8 cellular contexts compared by ENCODE assay signal in genomic region chr5:180785794-180786221, GRCh38. TPM values are rescaled to one million over a fixed set of nuclear protein-coding genes. Genes with fewer than 3 reads are reported as not detected.
A peak's percentile ranks its signal among the peaks of the same experiment; 100 is the strongest.
DNase-seq lines count a peak whose midpoint lies in the region; ATAC-seq and TF ChIP-seq lines count a peak whose summit lies in the region.
"Had no signal": no experiment of that assay in that cellular context is flagged by ENCODE, and none has a peak within 500 bp of the region (broad histone marks: within the 10 kb centered on the region; RNA-seq: fewer than 3 reads in every experiment).

No MANE protein-coding gene starts in this region.

- peak; percentile 64 for DNase-seq in IMR-90
- DNase-seq in brain microvascular endothelial cell = peak; percentile 28
- DNase-seq in kidney glomerular epithelial cell (lab: John Stamatoyannopoulos, UW) = peak; percentile 64
- peak; percentile 48 for DNase-seq in testis
- no peak for DNase-seq in NCI-H2171 (lab: John Stamatoyannopoulos, UW)

- H3K9me1 ChIP-seq in IMR-90 (ENCODE audit: insufficient read depth, low read length) = peaks cover 10% of the 10 kb centered on the region; the same call in 1 of the 2 replicates

- WGBS in IMR-90 (ENCODE audit: extremely low coverage in 2 of 2, insufficient read length in 1 of 2), 2 experiments = 18% methylated on average over 3 of the region's 5 CpGs; no CpG with 5 or more reads in 1 of the 2 experiments
- 19 to 28% methylated on average over 4 to 5 of the region's 5 CpGs for WGBS in testis, 2 donors

- H3K9ac ChIP-seq in IMR-90 (ENCODE audit: low read depth, low read length) = peak overlapping the region; percentile 50

- H3K4me3 ChIP-seq in IMR-90 (ENCODE audit: insufficient read depth, low read depth, low read length) (no peak overlapping the region), brain microvascular endothelial cell (ENCODE audit: low read depth, low read length) (no peak overlapping the region), testis (no peak overlapping the region)

- peak overlapping the region; percentile 29; the same call in 1 of the 3 replicates for H2BK15ac ChIP-seq in IMR-90 (ENCODE audit: low read depth, low read length)

- in situ Hi-C loops in IMR-90 (cut with MboI; ENCODE audit: low sequenced_read_pairs) (no loop called here), brain microvascular endothelial cell (cut with HindIII; ENCODE audit: low pct_ligation_motif_present, low sequenced_read_pairs) (no loop called here)

- peak overlapping the region; percentile 95 for H4K5ac ChIP-seq in IMR-90 (ENCODE audit: low read depth, low read length)

- TF ChIP-seq RAD21 in IMR-90 (IDR thresholded peaks at IDR 0.05; ENCODE audit: low read length) = no peak

- peak overlapping the region; percentile 86 for H2AK9ac ChIP-seq in IMR-90 (replicated peaks; ENCODE audit: low read depth, low read length, poor library complexity)

- peak overlapping the region; percentile 84 for H3K18ac ChIP-seq in IMR-90 (ENCODE audit: low read depth, low read length)

- H3K79me1 ChIP-seq in IMR-90 (ENCODE audit: low read depth in 1 of 2, low read length in 2 of 2) = peaks cover 13 to 58% of the 10 kb centered on the region in 2 experiments; a peak in 3 of 4 replicates

- H3K27me3 ChIP-seq in IMR-90 (ENCODE audit: control insufficient read depth, insufficient read depth, low read length) (no peaks in the 10 kb centered on the region), brain microvascular endothelial cell (replicated peaks) (no peaks in the 10 kb centered on the region), testis (no peaks in the 10 kb centered on the region)

- peak overlapping the region; percentile 94 for H4K91ac ChIP-seq in IMR-90 (ENCODE audit: insufficient read depth, low read depth, low read length)

- peaks cover 30% of the 10 kb centered on the region for H3K4me1 ChIP-seq in IMR-90 (ENCODE audit: control insufficient read depth, insufficient read depth, low read length)
- peaks cover 67% of the 10 kb centered on the region for H3K4me1 ChIP-seq in testis

- H4K8ac ChIP-seq in IMR-90 (ENCODE audit: low read depth in 2 of 2, low read length in 2 of 2) = peak overlapping the region; percentile 67 to 85

- peak overlapping the region; percentile 84 for H3K14ac ChIP-seq in IMR-90 (replicated peaks; ENCODE audit: low read depth, low read length)

- peak overlapping the region; percentile 76 for H2AK5ac ChIP-seq in IMR-90 (ENCODE audit: low read depth, low read length)

- TF ChIP-seq CTCF in IMR-90 (conservative IDR thresholded peaks at IDR 0.05; ENCODE audit: low read depth, low read length) (no peak), brain microvascular endothelial cell (IDR thresholded peaks at IDR 0.05; ENCODE audit: low read depth, low read length, missing control alignments) (no peak), testis (IDR thresholded peaks at IDR 0.05) (no peak)

- peak overlapping the region; percentile 96 for H3K27ac ChIP-seq in IMR-90 (ENCODE audit: insufficient read depth, low read length)
- H3K27ac ChIP-seq in brain microvascular endothelial cell = peak overlapping the region; percentile 84
- H3K27ac ChIP-seq in testis = peak overlapping the region; percentile 80 to 82

- ATAC-seq in IMR-90 (ENCODE audit: low read depth) = peak; percentile 45
- ATAC-seq in GM18858 (IDR thresholded peaks at IDR 0.05; ENCODE audit: unreplicated experiment) = no peak
- ATAC-seq in GM18520 (IDR thresholded peaks at IDR 0.05; ENCODE audit: unreplicated experiment) = no peak

- dilution Hi-C loops in IMR-90 (cut with HindIII; ENCODE audit: low sequenced_read_pairs, unreplicated experiment) = no loop called here

- H2AFZ ChIP-seq in IMR-90 (replicated peaks; ENCODE audit: low read length, poor library complexity) = peak overlapping the region; percentile 75

- peak overlapping the region; percentile 93 for H2BK120ac ChIP-seq in IMR-90 (ENCODE audit: low read depth, low read length)

- CTCF ChIA-PET in IMR-90 (lab: Yijun Ruan, JAX) = no interaction called here

- POLR2A ChIA-PET in IMR-90 (lab: Charles Lee; ENCODE audit: unreplicated experiment) = no interaction called here

- peak overlapping the region; percentile 94 for H2BK5ac ChIP-seq in IMR-90 (ENCODE audit: low read depth, low read length, poor library complexity, severe bottlenecking)

- no peak for TF ChIP-seq POLR2A in IMR-90 (IDR thresholded peaks at IDR 0.05; ENCODE audit: low read depth, low read length)
- no peak for TF ChIP-seq POLR2A in testis (IDR thresholded peaks at IDR 0.05)

- peak overlapping the region; percentile 85 for H2BK20ac ChIP-seq in IMR-90 (ENCODE audit: low read depth, low read length)

- peak overlapping the region; percentile 76 for H3K4me2 ChIP-seq in IMR-90 (ENCODE audit: low read depth, low read length)

- peak overlapping the region; percentile 89 for H3K23ac ChIP-seq in IMR-90 (ENCODE audit: low read depth, low read length)

- BruUV-seq in IMR-90 (replicated peaks; lab: Mats Ljungman, UMichigan) = no TSS peak

- H3K56ac ChIP-seq in IMR-90 (ENCODE audit: extremely low read depth, insufficient read depth, low read length) = peak overlapping the region; percentile 64

- H3K9me3 ChIP-seq in IMR-90 (ENCODE audit: control insufficient read depth, insufficient read depth, low read length) (no peaks in the 10 kb centered on the region), testis (no peaks in the 10 kb centered on the region)

- peaks cover 9% of the 10 kb centered on the region for H4K20me1 ChIP-seq in IMR-90 (ENCODE audit: insufficient read depth, low read length)

- H3K36me3 ChIP-seq in IMR-90 (ENCODE audit: control insufficient read depth, insufficient read depth, low read length) = peaks cover 16% of the 10 kb centered on the region
- H3K36me3 ChIP-seq in brain microvascular endothelial cell (replicated peaks) = peaks cover 20% of the 10 kb centered on the region
- H3K36me3 ChIP-seq in testis (ENCODE audit: low read depth, missing control alignments) = no peaks in the 10 kb centered on the region

- H3K4ac ChIP-seq in IMR-90 (ENCODE audit: low read depth, low read length) = peak overlapping the region; percentile 97

- intact Hi-C loops in IMR-90 (cut with micrococcal nuclease) (loop anchor here (2.0 kb wide), 4 partner anchors 75 to 433 kb away; partner anchors contain the start of genes GFPT2 and ZFP62), testis (cut with DNase I; ENCODE audit: low total_unique reads) (loop anchor here (5.0 kb wide), 1 partner anchor 76 kb away; the partner anchor contains the start of gene ZFP62)

TF ChIP-seq in IMR-90, 13 proteins besides CTCF, POLR2A, EP300 and RAD21:
- TF ChIP-seq MAFK (IDR thresholded peaks at IDR 0.05; ENCODE audit: low read depth, low read length) = no peak
- TF ChIP-seq BHLHE40 (IDR thresholded peaks at IDR 0.05; ENCODE audit: low read depth, low read length) = peak; percentile 89; the same call in 1 of the 2 replicates

RNA-seq across cellular contexts. Expression of gene MGAT1, which starts 16.8 kb away (rescaled TPM):
- total RNA-seq in IMR-90 (2012; rRNA removed) (56.3 and 62.2 TPM in 2 replicates), testis (100 to 1,000 TPM in 1 of 2 donors, 10 to 100 TPM in 1; 95.8 to 136 TPM)
- polyA plus RNA-seq in IMR-90 (2012; rRNA removed) (141 and 150 TPM in 2 replicates), testis (ENCODE audit: insufficient read depth, low read depth, low replicate concordance) (106 TPM)
- polyA plus RNA-seq in IMR-90 (2012; cell fraction: cytosol; rRNA removed) = 154 and 222 TPM in 2 replicates
- 76.6 and 140 TPM in 2 replicates for polyA plus RNA-seq in IMR-90 (2012; cell fraction: nucleus; rRNA removed; ENCODE audit: low replicate concordance)

RNA-seq across cellular contexts. Expression of gene OR2Y1, which starts 46.0 kb away (rescaled TPM):
- not detected in 2 replicates for total RNA-seq in IMR-90 (2012; rRNA removed)
- not detected in 2 replicates for polyA plus RNA-seq in IMR-90 (2012; rRNA removed)
- not detected in 2 replicates for polyA plus RNA-seq in IMR-90 (2012; cell fraction: cytosol; rRNA removed)
- not detected in 2 replicates for polyA plus RNA-seq in IMR-90 (2012; cell fraction: nucleus; rRNA removed; ENCODE audit: low replicate concordance)
- not detected for total RNA-seq in testis
- polyA plus RNA-seq in testis (ENCODE audit: insufficient read depth, low read depth, low replicate concordance) = not detected
- total RNA-seq: epithelial cell of proximal tubule had no signal
